In the genomic region with DNA sequence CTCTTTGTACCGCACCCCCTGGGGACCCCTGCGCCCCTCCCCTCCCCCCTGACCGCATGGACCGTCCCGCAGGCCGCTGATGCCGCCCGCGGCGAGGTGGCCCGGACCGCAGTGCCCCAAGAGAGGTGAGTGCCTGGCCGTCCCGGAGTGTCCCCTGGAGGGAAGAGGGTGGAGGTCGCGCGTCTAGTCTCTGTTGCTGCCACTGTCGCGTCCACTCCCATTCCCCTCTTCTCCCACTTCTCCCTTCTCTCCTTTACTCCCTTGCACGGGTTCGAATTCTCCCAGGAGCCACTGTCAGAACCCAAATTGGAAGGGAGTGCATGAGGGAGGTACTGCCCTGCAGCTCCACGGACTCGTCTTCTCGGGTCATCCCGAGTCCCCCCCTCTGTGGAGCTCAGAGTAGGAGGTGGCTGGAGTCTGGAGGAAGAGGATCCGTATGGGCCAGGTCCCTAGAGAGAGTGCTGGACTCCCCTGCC, we compare ENCODE assay signal across 9 cellular contexts. TPM values are rescaled to one million over a fixed set of nuclear protein-coding genes. Genes with fewer than 3 reads are reported as not detected.
DNase-seq lines count a peak whose midpoint lies in the region; FAIRE-seq and TF ChIP-seq lines count a peak whose summit lies in the region.
"Had no signal": no experiment of that assay in that cellular context is flagged by ENCODE, and none has a peak within 500 bp of the region (broad histone marks: within the 10 kb centered on the region; RNA-seq: fewer than 3 reads in every experiment).

No MANE protein-coding gene starts in this region.

- no peak for FAIRE-seq in kidney (lab: Jason Lieb, UNC)
- FAIRE-seq: TTC549 had no signal

- 0% methylated on average over 24 to 26 of the region's 26 CpGs for WGBS in adipose tissue, 3 donors
- WGBS in testis, 2 donors = 0 to 1% methylated on average over 25 to 26 of the region's 26 CpGs

- H3K9ac ChIP-seq in kidney (ENCODE audit: low read length in 2 of 2) = peak overlapping the region; percentile 12 to 77

- H3K4me1 ChIP-seq in kidney (ENCODE audit: control insufficient read depth in 1 of 2, insufficient read depth in 1 of 2, low read depth in 1 of 2, low read length in 2 of 2) = peaks cover 34 to 47% of the 10 kb centered on the region in 2 donors
- peaks cover 47% of the 10 kb centered on the region for H3K4me1 ChIP-seq in testis

- TF ChIP-seq POLR2A in testis (IDR thresholded peaks at IDR 0.05) = no peak

- no peaks in the 10 kb centered on the region for H3K9me3 ChIP-seq in kidney (ENCODE audit: control insufficient read depth in 1 of 2, low read length in 2 of 2)
- no peaks in the 10 kb centered on the region for H3K9me3 ChIP-seq in testis

- DNase-seq in NCI-H82 (lab: John Stamatoyannopoulos, UW) = peak; percentile 53
- no peak for DNase-seq in NCI-H82 treated with DMSO at 0.1 percent for 48 hours (lab: John Stamatoyannopoulos, UW; ENCODE audit: unreplicated experiment)
- no peak for DNase-seq in kidney
- no peak for DNase-seq in testis
- DNase-seq in DMS153 treated with DMSO at 0.1 percent for 48 hours (lab: John Stamatoyannopoulos, UW; ENCODE audit: unreplicated experiment) = no peak
- no peak for DNase-seq in activated CD8-positive, alpha-beta memory T cell treated with anti-CD3 and anti-CD28 coated beads for 24 hours
- no peak for DNase-seq in NCI-H1048 (lab: John Stamatoyannopoulos, UW)

- peak overlapping the region; percentile 57 for H3K27ac ChIP-seq in adipose tissue (ENCODE audit: low read depth, low read length)
- H3K27ac ChIP-seq in kidney (ENCODE audit: low read depth in 2 of 2, low read length in 2 of 2) = peak overlapping the region in 1 of 2 donors; percentile 57
- peak overlapping the region; percentile 55 to 88 for H3K27ac ChIP-seq in testis

- intact Hi-C loops in kidney (cut with DNase I) (no loop called here), testis (cut with DNase I; ENCODE audit: low total_unique reads) (loop anchor here (5.0 kb wide), 1 partner anchor 60 kb away; the partner anchor contains the start of gene ULK3)

- H3K36me3 ChIP-seq in kidney (ENCODE audit: control insufficient read depth in 1 of 2, insufficient read depth in 2 of 2, low read length in 2 of 2) (no peaks in the 10 kb centered on the region), testis (ENCODE audit: low read depth, missing control alignments) (no peaks in the 10 kb centered on the region)

- H3K4me3 ChIP-seq in kidney (ENCODE audit: low read length in 2 of 2) (peak overlapping the region; percentile 70 to 85), testis (peak overlapping the region; percentile 85 to 93)

- no peaks in the 10 kb centered on the region for H3K27me3 ChIP-seq in testis

- no peak for TF ChIP-seq CTCF in kidney (IDR thresholded peaks at IDR 0.05; ENCODE audit: borderline replicate concordance, extremely low read depth, insufficient read depth)
- no peak for TF ChIP-seq CTCF in testis (IDR thresholded peaks at IDR 0.05)

RNA-seq across cellular contexts. Expression of gene CSK, which starts 0.8 kb away (rescaled TPM):
- polyA plus RNA-seq in adipose tissue (10 to 100 TPM; 13.2 to 33.6 (median 31.7) TPM), kidney (ENCODE audit: insufficient read depth, low read depth, low replicate concordance) (18.9 TPM), testis (ENCODE audit: insufficient read depth, low read depth, low replicate concordance) (45.6 TPM)
- total RNA-seq in kidney (58.8 TPM), testis (10 to 100 TPM; 41.5 to 43.1 TPM)

RNA-seq across cellular contexts. Expression of gene LMAN1L, which starts 30.0 kb away (rescaled TPM):
- under 1 TPM in 1 of 3 donors, not detected in 2; 0.01 TPM for polyA plus RNA-seq in adipose tissue
- not detected for total RNA-seq in kidney
- polyA plus RNA-seq in kidney (ENCODE audit: insufficient read depth, low read depth, low replicate concordance) = not detected
- 1 to 10 TPM; 4.3 to 4.6 TPM for total RNA-seq in testis
- polyA plus RNA-seq in testis (ENCODE audit: insufficient read depth, low read depth, low replicate concordance) = 2.2 TPM

RNA-seq across cellular contexts. Expression of gene CYP1A2, which starts 34.0 kb away (rescaled TPM):
- polyA plus RNA-seq in adipose tissue = under 1 TPM in 2 of 3 donors, not detected in 1; 0.07 to 0.27 TPM
- total RNA-seq in kidney = not detected
- polyA plus RNA-seq in kidney (ENCODE audit: insufficient read depth, low read depth, low replicate concordance) = not detected
- total RNA-seq in testis = under 1 TPM; 0.12 to 0.31 TPM
- not detected for polyA plus RNA-seq in testis (ENCODE audit: insufficient read depth, low read depth, low replicate concordance)

RNA-seq across cellular contexts. Expression of gene CPLX3, which starts 43.8 kb away (rescaled TPM):
- polyA plus RNA-seq in adipose tissue (not detected), kidney (ENCODE audit: insufficient read depth, low read depth, low replicate concordance) (not detected), testis (ENCODE audit: insufficient read depth, low read depth, low replicate concordance) (3.6 TPM)
- total RNA-seq in kidney (not detected), testis (1 to 10 TPM; 3.7 to 5.7 TPM)

RNA-seq across cellular contexts. Expression of gene CYP1A1, which starts 57.3 kb away (rescaled TPM):
- polyA plus RNA-seq in adipose tissue (10 to 100 TPM in 1 of 3 donors, 1 to 10 TPM in 1, under 1 TPM in 1; 0.21 to 12.7 (median 1.2) TPM), kidney (ENCODE audit: insufficient read depth, low read depth, low replicate concordance) (0.26 TPM), testis (ENCODE audit: insufficient read depth, low read depth, low replicate concordance) (5.6 TPM)
- total RNA-seq in kidney (0.13 TPM), testis (under 1 TPM; 0.19 to 0.31 TPM)
